ENCODE assay signal across 1 cellular context in the genomic region with DNA sequence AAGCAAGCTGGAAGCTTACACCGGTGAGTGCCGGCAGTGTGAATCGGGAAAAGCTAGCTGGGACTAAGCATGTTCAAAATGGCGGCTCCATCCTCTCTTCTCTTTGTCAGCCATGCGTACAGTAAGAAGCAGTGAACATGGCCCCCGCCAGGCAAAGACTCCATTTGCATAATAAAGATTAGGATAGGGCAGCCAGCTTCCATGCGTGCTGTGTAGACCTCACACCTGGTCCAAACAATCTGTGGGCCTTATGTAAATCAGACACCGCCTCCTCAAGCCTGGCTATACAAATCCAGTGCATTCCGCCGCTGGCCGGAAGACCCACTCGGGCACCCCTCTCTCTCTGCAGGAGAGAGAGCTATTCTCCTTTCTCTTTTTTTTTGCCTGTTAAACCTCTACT.
TF ChIP-seq lines count a peak whose summit lies in the region.

No MANE protein-coding gene starts in this region.

TF ChIP-seq in WTC11, 78 proteins besides CTCF, POLR2A, EP300 and RAD21 (continued from another document):
- TF ChIP-seq, protein P1, sequence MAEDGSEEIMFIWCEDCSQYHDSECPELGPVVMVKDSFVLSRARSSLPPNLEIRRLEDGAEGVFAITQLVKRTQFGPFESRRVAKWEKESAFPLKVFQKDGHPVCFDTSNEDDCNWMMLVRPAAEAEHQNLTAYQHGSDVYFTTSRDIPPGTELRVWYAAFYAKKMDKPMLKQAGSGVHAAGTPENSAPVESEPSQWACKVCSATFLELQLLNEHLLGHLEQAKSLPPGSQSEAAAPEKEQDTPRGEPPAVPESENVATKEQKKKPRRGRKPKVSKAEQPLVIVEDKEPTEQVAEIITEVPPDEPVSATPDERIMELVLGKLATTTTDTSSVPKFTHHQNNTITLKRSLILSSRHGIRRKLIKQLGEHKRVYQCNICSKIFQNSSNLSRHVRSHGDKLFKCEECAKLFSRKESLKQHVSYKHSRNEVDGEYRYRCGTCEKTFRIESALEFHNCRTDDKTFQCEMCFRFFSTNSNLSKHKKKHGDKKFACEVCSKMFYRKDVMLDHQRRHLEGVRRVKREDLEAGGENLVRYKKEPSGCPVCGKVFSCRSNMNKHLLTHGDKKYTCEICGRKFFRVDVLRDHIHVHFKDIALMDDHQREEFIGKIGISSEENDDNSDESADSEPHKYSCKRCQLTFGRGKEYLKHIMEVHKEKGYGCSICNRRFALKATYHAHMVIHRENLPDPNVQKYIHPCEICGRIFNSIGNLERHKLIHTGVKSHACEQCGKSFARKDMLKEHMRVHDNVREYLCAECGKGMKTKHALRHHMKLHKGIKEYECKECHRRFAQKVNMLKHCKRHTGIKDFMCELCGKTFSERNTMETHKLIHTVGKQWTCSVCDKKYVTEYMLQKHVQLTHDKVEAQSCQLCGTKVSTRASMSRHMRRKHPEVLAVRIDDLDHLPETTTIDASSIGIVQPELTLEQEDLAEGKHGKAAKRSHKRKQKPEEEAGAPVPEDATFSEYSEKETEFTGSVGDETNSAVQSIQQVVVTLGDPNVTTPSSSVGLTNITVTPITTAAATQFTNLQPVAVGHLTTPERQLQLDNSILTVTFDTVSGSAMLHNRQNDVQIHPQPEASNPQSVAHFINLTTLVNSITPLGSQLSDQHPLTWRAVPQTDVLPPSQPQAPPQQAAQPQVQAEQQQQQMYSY (CRISPR knock-in tag; IDR thresholded peaks at IDR 0.05), result no peak
- TF ChIP-seq NR3C1 (CRISPR knock-in tag; conservative IDR thresholded peaks at IDR 0.05; ENCODE audit: low read depth) (no peak), GABPB1 (CRISPR knock-in tag; IDR thresholded peaks at IDR 0.05) (no peak), CDX4 (CRISPR knock-in tag; IDR thresholded peaks at IDR 0.05; ENCODE audit: borderline replicate concordance) (no peak), SOX15 (CRISPR knock-in tag; IDR thresholded peaks at IDR 0.05) (no peak)
- TF ChIP-seq, protein P2, sequence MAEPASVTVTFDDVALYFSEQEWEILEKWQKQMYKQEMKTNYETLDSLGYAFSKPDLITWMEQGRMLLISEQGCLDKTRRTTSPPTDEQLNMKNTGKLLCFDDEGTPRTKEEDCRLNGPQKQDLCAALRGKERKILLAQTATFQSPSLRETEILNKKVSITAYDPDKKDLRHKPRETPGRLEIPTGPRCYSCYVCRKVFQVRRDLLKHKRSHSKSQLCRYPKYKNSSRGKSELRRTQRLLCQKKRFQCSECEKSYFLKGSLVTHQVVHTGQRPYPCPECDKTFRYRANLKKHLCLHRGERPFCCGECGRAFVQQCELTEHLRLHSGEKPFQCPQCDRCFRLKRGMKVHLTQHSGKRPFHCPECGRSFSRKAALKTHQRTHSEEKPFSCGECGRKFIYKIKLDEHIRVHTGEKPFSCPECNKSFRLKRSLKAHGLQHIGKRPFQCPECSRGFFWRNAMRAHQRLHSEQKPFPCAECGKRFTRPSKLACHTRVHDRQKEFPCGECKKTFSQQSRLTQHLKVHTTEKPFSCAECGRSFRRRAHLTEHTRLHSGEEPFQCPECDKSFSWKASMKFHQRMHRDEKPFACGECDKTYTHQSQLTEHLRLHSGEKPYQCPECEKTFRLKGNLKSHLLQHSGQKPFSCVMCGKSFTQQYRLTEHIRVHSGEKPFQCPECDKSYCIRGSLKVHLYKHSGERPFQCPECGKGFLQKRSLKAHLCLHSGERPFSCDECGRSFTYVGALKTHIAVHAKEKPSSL (CRISPR knock-in tag; conservative IDR thresholded peaks at IDR 0.05), result no peak
- TF ChIP-seq, protein P3, sequence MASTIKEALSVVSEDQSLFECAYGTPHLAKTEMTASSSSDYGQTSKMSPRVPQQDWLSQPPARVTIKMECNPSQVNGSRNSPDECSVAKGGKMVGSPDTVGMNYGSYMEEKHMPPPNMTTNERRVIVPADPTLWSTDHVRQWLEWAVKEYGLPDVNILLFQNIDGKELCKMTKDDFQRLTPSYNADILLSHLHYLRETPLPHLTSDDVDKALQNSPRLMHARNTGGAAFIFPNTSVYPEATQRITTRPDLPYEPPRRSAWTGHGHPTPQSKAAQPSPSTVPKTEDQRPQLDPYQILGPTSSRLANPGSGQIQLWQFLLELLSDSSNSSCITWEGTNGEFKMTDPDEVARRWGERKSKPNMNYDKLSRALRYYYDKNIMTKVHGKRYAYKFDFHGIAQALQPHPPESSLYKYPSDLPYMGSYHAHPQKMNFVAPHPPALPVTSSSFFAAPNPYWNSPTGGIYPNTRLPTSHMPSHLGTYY (CRISPR knock-in tag; IDR thresholded peaks at IDR 0.05), result no peak
